Comparison of ENCODE assay signal across 13 cellular contexts in genomic region chrX:104351173-104351769, GRCh38.
DNase-seq lines count a peak whose midpoint lies in the region; ATAC-seq, FAIRE-seq and TF ChIP-seq lines count a peak whose summit lies in the region.
"Had no signal": no experiment of that assay in that cellular context is flagged by ENCODE, and none has a peak within 500 bp of the region (broad histone marks: within the 10 kb centered on the region; RNA-seq: fewer than 3 reads in every experiment).

No MANE protein-coding gene starts in this region.

- TF ChIP-seq CTCF in BJ (IDR thresholded peaks at IDR 0.05; ENCODE audit: insufficient read depth, low read depth, low read length) = no peak
- TF ChIP-seq CTCF in K562 (IDR thresholded peaks at IDR 0.05 in 2 of 3, conservative IDR thresholded peaks at IDR 0.05 in 1 of 3; ENCODE audit: insufficient read depth in 2 of 3, low read depth in 1 of 3, low read length in 3 of 3) = no peak
- TF ChIP-seq CTCF in left lung (IDR thresholded peaks at IDR 0.05) = no peak

- H3K9me3 Mint-ChIP-seq in T-cell = no peaks in the 10 kb centered on the region
- H3K9me3 Mint-ChIP-seq: activated T-cell treated with anti-CD3 and anti-CD28 coated beads, Interleukin-2, amount 50 U/mL, for 24 hours; dendritic cell treated with granulocyte-macrophage colony-stimulating factor and Interleukin-4, amounts not matched to agents 40 ng/mL and 50 ng/mL, for 4 days had no signal

- no peak overlapping the region for H2AFZ ChIP-seq in K562 (ENCODE audit: low read depth, low read length)

- H3K9me1 ChIP-seq in K562 (ENCODE audit: control insufficient read depth, insufficient read depth, low read length) = no peaks in the 10 kb centered on the region

- H3K27ac Mint-ChIP-seq in T-cell = no peak overlapping the region
- H3K27ac Mint-ChIP-seq: activated T-cell treated with anti-CD3 and anti-CD28 coated beads, Interleukin-2, amount 50 U/mL, for 24 hours; dendritic cell treated with granulocyte-macrophage colony-stimulating factor and Interleukin-4, amounts not matched to agents 40 ng/mL and 50 ng/mL, for 4 days; progenitor cell of endocrine pancreas had no signal

- H3K4me3 Mint-ChIP-seq in T-cell = no peak overlapping the region
- H3K4me3 Mint-ChIP-seq: activated T-cell treated with anti-CD3 and anti-CD28 coated beads, Interleukin-2, amount 50 U/mL, for 24 hours; dendritic cell treated with granulocyte-macrophage colony-stimulating factor and Interleukin-4, amounts not matched to agents 40 ng/mL and 50 ng/mL, for 4 days had no signal

- no peak overlapping the region for H3K27ac ChIP-seq in K562 (ENCODE audit: extremely low read depth, low read depth, low read length)
- H3K27ac ChIP-seq in left lung = no peak overlapping the region

- no peak for TF ChIP-seq EP300 in K562 (IDR thresholded peaks at IDR 0.05; ENCODE audit: low read length)

- no peaks in the 10 kb centered on the region for H3K79me2 ChIP-seq in K562 (ENCODE audit: control insufficient read depth, insufficient read depth, low read length)

- H3K9me3 ChIP-seq in K562 (replicated peaks; ENCODE audit: control insufficient read depth, insufficient read depth, low read depth, low read length) (no peaks in the 10 kb centered on the region), left lung (no peaks in the 10 kb centered on the region)

- BruUV-seq in K562 (replicated peaks; lab: Mats Ljungman, UMichigan) = no TSS peak

- no peak overlapping the region for H3K4me2 ChIP-seq in K562 (ENCODE audit: insufficient read depth, low read length)

- intact Hi-C loops in K562 (cut with micrococcal nuclease) (no loop called here), left lung (cut with DNase I) (no loop called here)

- H3K36me3 Mint-ChIP-seq in T-cell = no peaks in the 10 kb centered on the region

- DNase-seq in BJ (ENCODE audit: low read depth) (peak; percentile 37), LHCN-M2 (ENCODE audit: low read depth) (peak; percentile 86), K562 (ENCODE audit: extremely low read depth in 1 of 4, low spot score in 3 of 4) (no peak), left lung (no peak), SK-N-DZ (ENCODE audit: low spot score) (no peak), T-cell (no peak)
- no peak for DNase-seq in effector CD8-positive, alpha-beta T cell (lab: John Stamatoyannopoulos, UW)
- DNase-seq: activated T-cell treated with anti-CD3 and anti-CD28 coated beads, Interleukin-2, amount 50 U/mL, for 24 hours; left colon; NCI-H524 had no signal

- H3K4me1 ChIP-seq in K562 (replicated peaks in 1 of 2; ENCODE audit: control insufficient read depth in 2 of 2, insufficient read depth in 2 of 2, low read length in 2 of 2) = no peaks in the 10 kb centered on the region
- H3K4me1 ChIP-seq in left lung = no peaks in the 10 kb centered on the region

- in situ Hi-C loops in K562 (cut with MboI) = no loop called here

- FAIRE-seq in K562 (lab: Jason Lieb, UNC) = no peak

- H3K27me3 ChIP-seq in BJ (ENCODE audit: control insufficient read depth, insufficient read depth, low read length) (no peaks in the 10 kb centered on the region), K562 (ENCODE audit: control insufficient read depth in 2 of 2, insufficient read depth in 2 of 2, low read length in 2 of 2) (no peaks in the 10 kb centered on the region), left lung (peaks cover 0 to 11% of the 10 kb centered on the region in 2 donors)

- H3K4me3 ChIP-seq in BJ (ENCODE audit: low read depth, low read length) (no peak overlapping the region), K562 (no peak overlapping the region), left lung (no peak overlapping the region)

- POLR2A ChIA-PET in BJ (lab: Charles Lee) = no interaction called here
- POLR2A ChIA-PET in K562 (lab: Yijun Ruan, JAX) = no interaction called here
- POLR2A ChIA-PET in T-cell (lab: Charles Lee) = interaction anchor here in 1 of 2 donors (0.6 kb wide), 1 partner anchor 1208 kb away, joined by 3 read pairs; no protein-coding TSS in a partner anchor

- H4K20me1 ChIP-seq in K562 (replicated peaks; ENCODE audit: control insufficient read depth, insufficient read depth, low read length) = no peaks in the 10 kb centered on the region

- TF ChIP-seq RAD21 in K562 (CRISPR knock-in tag; conservative IDR thresholded peaks at IDR 0.05 in 1 of 2, IDR thresholded peaks at IDR 0.05 in 1 of 2) = no peak

- no peak for TF ChIP-seq POLR2A in K562 (conservative IDR thresholded peaks at IDR 0.05)

- ATAC-seq in K562 (no peak), left lung (peak; percentile 22), GM18498 (IDR thresholded peaks at IDR 0.05; ENCODE audit: unreplicated experiment) (no peak), T-cell (replicated peaks in 1 of 4) (no peak)
- ATAC-seq: left colon had no signal

- H3K4me1 Mint-ChIP-seq in T-cell = no peaks in the 10 kb centered on the region

- CTCF ChIA-PET in BJ (lab: Yijun Ruan, JAX) (interaction anchor here (0.8 to 1.0 kb wide), 2 partner anchors 41 to 42 kb away, joined by 3 to 4 read pairs; no protein-coding TSS in a partner anchor), K562 (lab: Yijun Ruan, JAX; ENCODE audit: low intra/inter-chr PET ratio) (no interaction called here), T-cell (lab: Charles Lee) (no interaction called here)

- H3K36me3 ChIP-seq in BJ (ENCODE audit: control insufficient read depth, insufficient read depth, low read length) = no peaks in the 10 kb centered on the region
- H3K36me3 ChIP-seq in K562 (ENCODE audit: control insufficient read depth, insufficient read depth, low read length) = no peaks in the 10 kb centered on the region
- no peaks in the 10 kb centered on the region for H3K36me3 ChIP-seq in left lung

- WGBS in K562 (ENCODE audit: insufficient coverage, low coverage, missing lambda C conversion rate) = 0% methylated on average over 1 of the region's 3 CpGs

- peaks cover 0 to 31% of the 10 kb centered on the region in 2 donors for H3K27me3 Mint-ChIP-seq in T-cell

- no peak overlapping the region for H3K9ac ChIP-seq in K562 (ENCODE audit: insufficient read depth in 1 of 2, low read depth in 2 of 2, low read length in 2 of 2)

TF ChIP-seq in K562, 482 proteins besides CTCF, POLR2A, EP300 and RAD21:
- TF ChIP-seq CBX8 (IDR thresholded peaks at IDR 0.05; ENCODE audit: borderline replicate concordance, extremely low read depth, low read depth, low read length, poor library complexity, severe bottlenecking) (no peak), PTTG1 (tag; IDR thresholded peaks at IDR 0.05; ENCODE audit: low read depth) (no peak), RBBP5 (IDR thresholded peaks at IDR 0.05; ENCODE audit: borderline replicate concordance, insufficient read depth, low read length, poor library complexity, severe bottlenecking) (no peak), KDM1A (IDR thresholded peaks at IDR 0.05) (peak; percentile 49 to 67; a peak in 3 of 4 replicates)

Comparison
In these comparisons a context has a peak if more than half of its experiments do, and no peak if none do; other contexts are left out.
1. DNase-seq: peak in BJ (single experiment) and LHCN-M2 (single experiment); none in K562 (0 of 4), left lung (0 of 2), SK-N-DZ (single experiment), effector CD8-positive, alpha-beta T cell (single experiment) and T-cell (0 of 34).